Comparison of ENCODE assay signal across 8 cellular contexts in genomic region chr12:26125451-26126339, GRCh38. TPM values are rescaled to one million over a fixed set of nuclear protein-coding genes. Genes with fewer than 3 reads are reported as not detected.
A peak's percentile ranks its signal among the peaks of the same experiment; 100 is the strongest.
DNase-seq lines count a peak whose midpoint lies in the region; ATAC-seq, FAIRE-seq and TF ChIP-seq lines count a peak whose summit lies in the region.

No MANE protein-coding gene starts in this region.

- H3K4me1 Mint-ChIP-seq in T-cell (peaks cover 25 to 49% (median 40%) of the 10 kb centered on the region in 3 donors), chondrocyte (ENCODE audit: low read depth) (peaks cover 36% of the 10 kb centered on the region)

- POLR2A ChIA-PET in T-cell (lab: Charles Lee), result no interaction called here

- no peaks in the 10 kb centered on the region for H3K9me1 ChIP-seq in keratinocyte (ENCODE audit: control insufficient read depth, extremely low read depth, insufficient read depth, low read length)

- H3K4me2 ChIP-seq in keratinocyte (ENCODE audit: control insufficient read depth, extremely low read depth, insufficient read depth, low read depth, low read length) (peak overlapping the region; percentile 99), skeletal muscle satellite cell (ENCODE audit: low read length) (peak overlapping the region; percentile 100)

- in situ Hi-C loops in KBM-7 (cut with MboI; ENCODE audit: low pct_unique_long_range_greater_than_20kb, low sequenced_read_pairs), result no loop called here

- H3K27ac ChIP-seq in keratinocyte (ENCODE audit: control insufficient read depth, insufficient read depth, low read length), result peak overlapping the region; percentile 74

- H3K36me3 ChIP-seq in keratinocyte (ENCODE audit: control insufficient read depth in 2 of 2, extremely low read depth in 1 of 2, insufficient read depth in 2 of 2, low read length in 2 of 2) (no peaks in the 10 kb centered on the region), skeletal muscle satellite cell (ENCODE audit: insufficient read depth, low read length) (no peaks in the 10 kb centered on the region)

- FAIRE-seq in keratinocyte (lab: Jason Lieb, UNC), result peak; percentile 61

- DNase-seq in DMS153 treated with DMSO at 0.1 percent for 48 hours (lab: John Stamatoyannopoulos, UW; ENCODE audit: unreplicated experiment), result peak; percentile 41
- DNase-seq in KBM-7, result peak; percentile 74
- peak in 6 of 34 experiments; percentile 10 to 29 (median 11) for DNase-seq in T-cell
- no peak for DNase-seq in chondrocyte (ENCODE audit: low spot score)
- peak; percentile 63 for DNase-seq in keratinocyte (ENCODE audit: low read depth, low spot score)
- DNase-seq in activated gamma-delta T cell treated with Interleukin-2 at 50 U/mL for 16 hours, result no peak

- ATAC-seq in GM21515 (IDR thresholded peaks at IDR 0.05; ENCODE audit: unreplicated experiment) (peak; percentile 28), T-cell (replicated peaks in 1 of 4) (peak in 3 of 4 experiments; percentile 7 to 28 (median 12))

- no peak overlapping the region for H3K27ac Mint-ChIP-seq in T-cell
- peak overlapping the region; percentile 96 for H3K27ac Mint-ChIP-seq in chondrocyte (ENCODE audit: unreplicated experiment)

- H3K9me3 Mint-ChIP-seq in T-cell (no peaks in the 10 kb centered on the region), chondrocyte (ENCODE audit: low read depth) (no peaks in the 10 kb centered on the region)

- CTCF ChIA-PET in T-cell (lab: Charles Lee), result interaction anchor here in 1 of 2 donors (1.1 kb wide), 1 partner anchor 10 kb away, joined by 3 read pairs; no protein-coding TSS in a partner anchor

- no peak for TF ChIP-seq CTCF in chondrocyte (IDR thresholded peaks at IDR 0.05)
- no peak for TF ChIP-seq CTCF in keratinocyte (optimal IDR thresholded peaks at IDR 0.05 in 1 of 3, IDR thresholded peaks at IDR 0.05 in 1 of 3, conservative IDR thresholded peaks at IDR 0.05 in 1 of 3; ENCODE audit: extremely low read depth in 1 of 3, insufficient read depth in 2 of 3, low read length in 3 of 3)

- peak overlapping the region; percentile 51 to 75 (median 74) for H3K4me3 ChIP-seq in keratinocyte (ENCODE audit: control insufficient read depth in 2 of 3, extremely low read depth in 1 of 3, insufficient read depth in 2 of 3, low read depth in 1 of 3, low read length in 3 of 3)
- H3K4me3 ChIP-seq in skeletal muscle satellite cell (ENCODE audit: low read length), result peak overlapping the region; percentile 84

- H3K36me3 Mint-ChIP-seq in T-cell (no peaks in the 10 kb centered on the region), chondrocyte (ENCODE audit: low read depth) (no peaks in the 10 kb centered on the region)

- dilution Hi-C loops in keratinocyte (cut with MboI; ENCODE audit: extremely low pct_ligation_motif_present, low sequenced_read_pairs), result no loop called here

- peak overlapping the region; percentile 85 for H2AFZ ChIP-seq in keratinocyte (ENCODE audit: control insufficient read depth, low read length)

- H3K27me3 ChIP-seq in keratinocyte (ENCODE audit: control insufficient read depth, extremely low read depth, insufficient read depth, low read length) (peaks cover 21% of the 10 kb centered on the region), skeletal muscle satellite cell (ENCODE audit: control insufficient read depth, insufficient read depth, low read length) (peaks cover 4% of the 10 kb centered on the region)

- H3K9ac ChIP-seq in keratinocyte (ENCODE audit: control insufficient read depth, extremely low read depth, insufficient read depth, low read length) (peak overlapping the region; percentile 88), skeletal muscle satellite cell (ENCODE audit: low read depth, low read length) (peak overlapping the region; percentile 80)

- H3K4me3 Mint-ChIP-seq in T-cell, result peak overlapping the region; percentile 73 to 82 (median 77)
- peak overlapping the region; percentile 94 for H3K4me3 Mint-ChIP-seq in chondrocyte (ENCODE audit: unreplicated experiment)

- H3K27me3 Mint-ChIP-seq in T-cell (peaks cover 63 to 80% of the 10 kb centered on the region in 2 donors), chondrocyte (ENCODE audit: low read depth) (peaks cover 9% of the 10 kb centered on the region)

- H3K9me3 ChIP-seq in keratinocyte (ENCODE audit: control insufficient read depth, low read depth, low read length) (no peaks in the 10 kb centered on the region), skeletal muscle satellite cell (replicated peaks; ENCODE audit: low read length) (no peaks in the 10 kb centered on the region)

- no peaks in the 10 kb centered on the region for H4K20me1 ChIP-seq in keratinocyte (ENCODE audit: control insufficient read depth, extremely low read depth, insufficient read depth, low read length)

- no peaks in the 10 kb centered on the region for H3K79me2 ChIP-seq in keratinocyte (ENCODE audit: control insufficient read depth, insufficient read depth, low read length)

- H3K4me1 ChIP-seq in keratinocyte (ENCODE audit: control insufficient read depth, extremely low read depth, insufficient read depth, low read length), result peaks cover 18% of the 10 kb centered on the region
- H3K4me1 ChIP-seq in skeletal muscle satellite cell (ENCODE audit: control insufficient read depth, insufficient read depth, low read length), result peaks cover 25% of the 10 kb centered on the region

RNA-seq across cellular contexts. Expression of gene BHLHE41, which starts 0.9 kb away (rescaled TPM):
- total RNA-seq in T-cell, result 1 to 10 TPM in 2 of 5 donors, under 1 TPM in 1, not detected in 2; 0.46 to 1.7 (median 1.3) TPM
- 5.8 to 6.5 TPM (median 6.0 TPM) in 3 replicates for total RNA-seq in chondrocyte
- polyA plus RNA-seq in keratinocyte, result 1.4 to 6.0 TPM (median 1.7 TPM) in 3 replicates
- 7.2 TPM for polyA plus RNA-seq in keratinocyte (2011; ENCODE audit: low read depth)
- polyA plus RNA-seq in keratinocyte (2011; cell fraction: cytosol; rRNA removed), result 1.7 TPM in 2 replicates
- polyA plus RNA-seq in keratinocyte (2011; cell fraction: nucleus; rRNA removed), result 5.4 and 6.0 TPM in 2 replicates
- 3.9 and 4.1 TPM in 2 replicates for polyA plus RNA-seq in keratinocyte (2012; ENCODE audit: low replicate concordance)
- 1.1 to 21.2 TPM (median 2.3 TPM) in 3 replicates for polyA minus RNA-seq in keratinocyte
- not detected for polyA minus RNA-seq in keratinocyte (2011; cell fraction: cytosol; rRNA and poly(A)+ RNA removed)
- 0.53 and 5.0 TPM in 2 replicates for polyA minus RNA-seq in keratinocyte (2011; cell fraction: nucleus; rRNA and poly(A)+ RNA removed)
- total RNA-seq in skeletal muscle satellite cell (2012; rRNA removed), result 1.5 and 2.2 TPM in 2 replicates

Comparison
In these comparisons a context has a peak if more than half of its experiments do, and no peak if none do; other contexts are left out.
1. DNase-seq: peak in DMS153 treated with DMSO at 0.1 percent for 48 hours (single experiment), KBM-7 (single experiment) and keratinocyte (single experiment); none in chondrocyte (single experiment) and activated gamma-delta T cell treated with Interleukin-2 at 50 U/mL for 16 hours (single experiment).